Comparison of ENCODE assay signal across 10 cellular contexts in the genomic region with DNA sequence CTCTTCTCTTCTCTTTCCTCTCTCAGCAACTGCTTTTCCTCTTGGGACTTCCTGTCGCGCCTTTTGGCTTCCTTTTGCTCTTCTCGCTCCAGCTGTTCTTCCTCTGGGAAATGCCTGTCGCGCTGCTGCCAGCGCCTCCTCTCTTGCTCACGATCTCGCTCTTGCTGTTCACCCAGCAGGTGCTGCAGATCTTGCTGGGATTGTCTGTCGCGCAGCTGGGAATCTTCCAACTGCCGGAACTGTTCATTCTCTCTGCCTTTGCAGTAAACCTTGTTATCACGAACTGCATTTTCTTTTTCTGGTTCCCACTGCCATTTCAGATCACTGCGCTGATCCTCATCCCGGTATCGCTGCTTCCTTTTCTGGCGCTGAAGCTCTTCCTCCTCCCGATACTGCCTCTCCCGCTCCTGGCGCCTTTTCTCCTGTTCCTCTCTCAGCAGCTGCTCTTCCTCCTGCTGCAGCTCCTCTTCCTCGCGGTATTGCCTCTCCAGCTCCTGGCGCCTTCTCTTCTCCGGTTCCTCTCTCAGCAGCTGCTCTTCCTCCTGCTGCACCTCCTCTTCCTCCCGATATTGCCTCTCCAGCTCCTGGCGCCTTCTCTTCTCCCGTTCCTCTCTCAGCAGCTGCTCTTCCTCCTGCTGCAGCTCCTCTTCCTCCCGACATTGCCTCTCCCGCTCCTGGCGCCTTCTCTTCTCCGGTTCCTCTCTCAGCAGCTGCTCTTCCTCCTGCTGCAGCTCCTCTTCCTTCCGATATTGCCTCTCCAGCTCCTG. TPM values are rescaled to one million over a fixed set of nuclear protein-coding genes. Genes with fewer than 3 reads are reported as not detected.
DNase-seq lines count a peak whose midpoint lies in the region; ATAC-seq, FAIRE-seq and TF ChIP-seq lines count a peak whose summit lies in the region.
"Had no signal": no experiment of that assay in that cellular context is flagged by ENCODE, and none has a peak within 500 bp of the region (broad histone marks: within the 10 kb centered on the region; RNA-seq: fewer than 3 reads in every experiment).

No MANE protein-coding gene starts in this region.

- dilution Hi-C loops in keratinocyte (cut with MboI; ENCODE audit: extremely low pct_ligation_motif_present, low sequenced_read_pairs), result no loop called here

- H3K9ac ChIP-seq in astrocyte (ENCODE audit: low read length), result no peak overlapping the region
- H3K9ac ChIP-seq in keratinocyte (ENCODE audit: control insufficient read depth, extremely low read depth, insufficient read depth, low read length), result peak overlapping the region; percentile 7

- peaks cover 4% of the 10 kb centered on the region for H3K4me1 Mint-ChIP-seq in astrocyte (ENCODE audit: low read depth, unreplicated experiment)
- no peaks in the 10 kb centered on the region for H3K4me1 Mint-ChIP-seq in chondrocyte (ENCODE audit: low read depth)
- H3K4me1 Mint-ChIP-seq in activated naive CD4-positive, alpha-beta T cell treated with anti-CD3 and anti-CD28 coated beads for 36 hours (ENCODE audit: low read depth), result peaks cover 4% of the 10 kb centered on the region
- H3K4me1 Mint-ChIP-seq: brain had no signal

- CTCF ChIA-PET in activated naive CD4-positive, alpha-beta T cell treated with anti-CD3 and anti-CD28 coated beads for 36 hours (lab: Charles Lee), result interaction anchor here (0.8 to 4.0 kb wide), 6 partner anchors 54 to 350 kb away, joined by 3 to 26 read pairs (median 8); no protein-coding TSS in a partner anchor

- H3K36me3 Mint-ChIP-seq in astrocyte (ENCODE audit: low read depth, unreplicated experiment), result no peaks in the 10 kb centered on the region
- H3K36me3 Mint-ChIP-seq in chondrocyte (ENCODE audit: low read depth), result peaks cover 5% of the 10 kb centered on the region
- H3K36me3 Mint-ChIP-seq in activated naive CD4-positive, alpha-beta T cell treated with anti-CD3 and anti-CD28 coated beads for 36 hours (ENCODE audit: low read depth), result no peaks in the 10 kb centered on the region
- H3K36me3 Mint-ChIP-seq: brain had no signal

- TF ChIP-seq CTCF in heart right ventricle (IDR thresholded peaks at IDR 0.05) (no peak), right atrium auricular region (IDR thresholded peaks at IDR 0.05) (no peak), astrocyte (IDR thresholded peaks at IDR 0.05; ENCODE audit: insufficient read depth, low read depth, low read length) (no peak), keratinocyte (optimal IDR thresholded peaks at IDR 0.05 in 1 of 3, IDR thresholded peaks at IDR 0.05 in 1 of 3, conservative IDR thresholded peaks at IDR 0.05 in 1 of 3; ENCODE audit: extremely low read depth in 1 of 3, insufficient read depth in 2 of 3, low read length in 3 of 3) (no peak), upper lobe of left lung (IDR thresholded peaks at IDR 0.05) (no peak), chondrocyte (IDR thresholded peaks at IDR 0.05) (no peak)

- H3K27me3 ChIP-seq in heart right ventricle (peaks cover 13 to 100% (median 100%) of the 10 kb centered on the region in 7 donors), right atrium auricular region (peaks cover 37 to 45% of the 10 kb centered on the region in 2 donors), astrocyte (ENCODE audit: insufficient read depth, low read length) (peaks cover 83% of the 10 kb centered on the region), keratinocyte (ENCODE audit: control insufficient read depth, extremely low read depth, insufficient read depth, low read length) (peaks cover 39% of the 10 kb centered on the region), upper lobe of left lung (peaks cover 0 to 64% (median 30%) of the 10 kb centered on the region in 4 donors)

- no peaks in the 10 kb centered on the region for H3K9me1 ChIP-seq in keratinocyte (ENCODE audit: control insufficient read depth, extremely low read depth, insufficient read depth, low read length)

- H2AFZ ChIP-seq in astrocyte (ENCODE audit: low read depth, low read length) (peak overlapping the region; percentile 14), keratinocyte (ENCODE audit: control insufficient read depth, low read length) (peak overlapping the region; percentile 78)

- intact Hi-C loops in heart right ventricle (cut with DNase I), result no loop called here
- intact Hi-C loops in activated naive CD4-positive, alpha-beta T cell treated with anti-CD3 and anti-CD28 coated beads for 36 hours (cut with micrococcal nuclease), result no loop called here

- no peak for ATAC-seq in heart right ventricle
- no peak for ATAC-seq in upper lobe of left lung (ENCODE audit: low FRiP score in 2 of 2)
- no peak for ATAC-seq in HG03139 (IDR thresholded peaks at IDR 0.05; ENCODE audit: unreplicated experiment)

- peak in 1 of 2 donors; percentile 13 for DNase-seq in heart right ventricle
- DNase-seq in right atrium auricular region (ENCODE audit: low spot score), result no peak
- no peak for DNase-seq in astrocyte (ENCODE audit: low read depth)
- DNase-seq in keratinocyte (ENCODE audit: low read depth, low spot score), result no peak
- DNase-seq in upper lobe of left lung, result no peak
- no peak for DNase-seq in chondrocyte (ENCODE audit: low spot score)
- no peak for DNase-seq in activated naive CD4-positive, alpha-beta T cell treated with anti-CD3 and anti-CD28 coated beads for 36 hours

- no peak overlapping the region for H3K27ac Mint-ChIP-seq in astrocyte (ENCODE audit: unreplicated experiment)
- no peak overlapping the region for H3K27ac Mint-ChIP-seq in chondrocyte (ENCODE audit: unreplicated experiment)
- no peak overlapping the region for H3K27ac Mint-ChIP-seq in activated naive CD4-positive, alpha-beta T cell treated with anti-CD3 and anti-CD28 coated beads for 36 hours
- H3K27ac Mint-ChIP-seq: brain had no signal

- H3K9me3 Mint-ChIP-seq in astrocyte (ENCODE audit: unreplicated experiment) (peaks cover 11% of the 10 kb centered on the region), chondrocyte (ENCODE audit: low read depth) (peaks cover 11% of the 10 kb centered on the region)
- no peaks in the 10 kb centered on the region for H3K9me3 Mint-ChIP-seq in activated naive CD4-positive, alpha-beta T cell treated with anti-CD3 and anti-CD28 coated beads for 36 hours

- no peak for TF ChIP-seq POLR2A in upper lobe of left lung (IDR thresholded peaks at IDR 0.05)

- H3K27ac ChIP-seq in heart right ventricle (no peak overlapping the region), right atrium auricular region (no peak overlapping the region), astrocyte (ENCODE audit: low read depth, low read length) (no peak overlapping the region), keratinocyte (ENCODE audit: control insufficient read depth, insufficient read depth, low read length) (no peak overlapping the region), upper lobe of left lung (no peak overlapping the region)

- H3K4me3 ChIP-seq in heart right ventricle (peak overlapping the region in 8 of 10 donors; percentile 15 to 65 (median 51)), right atrium auricular region (peak overlapping the region in 1 of 2 donors; percentile 50), astrocyte (ENCODE audit: insufficient read depth, low read depth, low read length) (peak overlapping the region; percentile 56), keratinocyte (ENCODE audit: control insufficient read depth in 2 of 3, extremely low read depth in 1 of 3, insufficient read depth in 2 of 3, low read depth in 1 of 3, low read length in 3 of 3) (peak overlapping the region; percentile 40 to 67 (median 56)), upper lobe of left lung (peak overlapping the region in 3 of 4 donors; percentile 37 to 51 (median 46))

- H3K9me3 ChIP-seq in heart right ventricle, result peaks cover 0 to 25% (median 10%) of the 10 kb centered on the region in 11 donors
- peaks cover 0 to 25% of the 10 kb centered on the region in 2 donors for H3K9me3 ChIP-seq in right atrium auricular region
- peaks cover 15% of the 10 kb centered on the region for H3K9me3 ChIP-seq in astrocyte (ENCODE audit: insufficient read depth, low read depth, low read length)
- H3K9me3 ChIP-seq in keratinocyte (ENCODE audit: control insufficient read depth, low read depth, low read length), result no peaks in the 10 kb centered on the region
- peaks cover 3 to 18% (median 13%) of the 10 kb centered on the region in 4 donors for H3K9me3 ChIP-seq in upper lobe of left lung

- WGBS in heart right ventricle, 2 donors, result 5 to 7% methylated on average over 31 of the region's 31 CpGs
- 11 to 15% methylated on average over 31 of the region's 31 CpGs for WGBS in upper lobe of left lung, 2 donors

- no peak for FAIRE-seq in astrocyte (lab: Jason Lieb, UNC)
- no peak for FAIRE-seq in keratinocyte (lab: Jason Lieb, UNC)

- H3K36me3 ChIP-seq in heart right ventricle, result no peaks in the 10 kb centered on the region
- no peaks in the 10 kb centered on the region for H3K36me3 ChIP-seq in right atrium auricular region
- no peaks in the 10 kb centered on the region for H3K36me3 ChIP-seq in astrocyte (ENCODE audit: insufficient read depth, low read length)
- no peaks in the 10 kb centered on the region for H3K36me3 ChIP-seq in keratinocyte (ENCODE audit: control insufficient read depth in 2 of 2, extremely low read depth in 1 of 2, insufficient read depth in 2 of 2, low read length in 2 of 2)
- no peaks in the 10 kb centered on the region for H3K36me3 ChIP-seq in upper lobe of left lung

- peak overlapping the region; percentile 88 for H3K4me2 ChIP-seq in astrocyte (ENCODE audit: low read length)
- peak overlapping the region; percentile 96 for H3K4me2 ChIP-seq in keratinocyte (ENCODE audit: control insufficient read depth, extremely low read depth, insufficient read depth, low read depth, low read length)

- no peak for TF ChIP-seq EP300 in upper lobe of left lung (IDR thresholded peaks at IDR 0.05)

- H3K27me3 Mint-ChIP-seq in astrocyte (ENCODE audit: low read depth, unreplicated experiment) (peaks cover 26% of the 10 kb centered on the region), chondrocyte (ENCODE audit: low read depth) (peaks cover 9% of the 10 kb centered on the region)
- peaks cover 11% of the 10 kb centered on the region for H3K27me3 Mint-ChIP-seq in activated naive CD4-positive, alpha-beta T cell treated with anti-CD3 and anti-CD28 coated beads for 36 hours (ENCODE audit: low read depth)
- H3K27me3 Mint-ChIP-seq: brain had no signal

- H3K79me2 ChIP-seq in astrocyte (ENCODE audit: insufficient read depth, low read length), result no peaks in the 10 kb centered on the region
- no peaks in the 10 kb centered on the region for H3K79me2 ChIP-seq in keratinocyte (ENCODE audit: control insufficient read depth, insufficient read depth, low read length)

- H3K4me1 ChIP-seq in heart right ventricle, result peaks cover 11 to 57% (median 42%) of the 10 kb centered on the region in 9 donors
- peaks cover 0 to 54% of the 10 kb centered on the region in 2 donors for H3K4me1 ChIP-seq in right atrium auricular region
- H3K4me1 ChIP-seq in astrocyte (ENCODE audit: insufficient read depth, low read length), result peaks cover 22% of the 10 kb centered on the region
- H3K4me1 ChIP-seq in keratinocyte (ENCODE audit: control insufficient read depth, extremely low read depth, insufficient read depth, low read length), result peaks cover 13% of the 10 kb centered on the region
- H3K4me1 ChIP-seq in upper lobe of left lung, result peaks cover 36 to 52% (median 45%) of the 10 kb centered on the region in 4 donors

- no peaks in the 10 kb centered on the region for H4K20me1 ChIP-seq in astrocyte (ENCODE audit: insufficient read depth, low read length)
- no peaks in the 10 kb centered on the region for H4K20me1 ChIP-seq in keratinocyte (ENCODE audit: control insufficient read depth, extremely low read depth, insufficient read depth, low read length)

- H3K4me3 Mint-ChIP-seq in astrocyte (ENCODE audit: unreplicated experiment) (no peak overlapping the region), chondrocyte (ENCODE audit: unreplicated experiment) (no peak overlapping the region)
- no peak overlapping the region for H3K4me3 Mint-ChIP-seq in activated naive CD4-positive, alpha-beta T cell treated with anti-CD3 and anti-CD28 coated beads for 36 hours
- H3K4me3 Mint-ChIP-seq: brain had no signal

RNA-seq across cellular contexts. Expression of gene TCHH, which starts 5.8 kb away (rescaled TPM):
- total RNA-seq in heart right ventricle (under 1 TPM in 2 of 10 donors, not detected in 8; 0.05 to 0.07 TPM), right atrium auricular region (under 1 TPM; 0.04 to 0.12 TPM), astrocyte (0.70 and 0.86 TPM in 2 replicates), upper lobe of left lung (1 to 10 TPM in 1 of 6 donors, under 1 TPM in 3, not detected in 2; 0.15 to 1.0 (median 0.24) TPM), chondrocyte (not detected in 3 replicates)
- polyA plus RNA-seq in heart right ventricle (under 1 TPM in 1 of 2 donors, not detected in 1; 0.01 TPM), keratinocyte (0.07 to 0.25 TPM (median 0.14 TPM) in 3 replicates)
- polyA plus RNA-seq in keratinocyte (2011; ENCODE audit: low read depth), result 90.7 TPM
- 0.19 TPM in 2 replicates for polyA plus RNA-seq in keratinocyte (2011; cell fraction: cytosol; rRNA removed)
- 0.71 and 0.83 TPM in 2 replicates for polyA plus RNA-seq in keratinocyte (2011; cell fraction: nucleus; rRNA removed)
- 0.30 and 42.4 TPM in 2 replicates for polyA plus RNA-seq in keratinocyte (2012; ENCODE audit: low replicate concordance)
- polyA minus RNA-seq in keratinocyte, result 0.03 to 0.13 TPM in 2 of 3 replicates, not detected in the other
- polyA minus RNA-seq in keratinocyte (2011; cell fraction: cytosol; rRNA and poly(A)+ RNA removed), result not detected
- 0.47 and 0.53 TPM in 2 replicates for polyA minus RNA-seq in keratinocyte (2011; cell fraction: nucleus; rRNA and poly(A)+ RNA removed)
- total RNA-seq in activated naive CD4-positive, alpha-beta T cell treated with anti-CD3 and anti-CD28 coated beads for 36 hours, result not detected
- total RNA-seq: progenitor cell of endocrine pancreas had no signal

RNA-seq across cellular contexts. Expression of gene TCHHL1, which starts 20.6 kb away (rescaled TPM):
- total RNA-seq in heart right ventricle (not detected), right atrium auricular region (not detected), astrocyte (not detected in 2 replicates), upper lobe of left lung (not detected), chondrocyte (not detected in 3 replicates)
- polyA plus RNA-seq in heart right ventricle (not detected), keratinocyte (0.08 TPM in 1 of 3 replicates, not detected in the others)
- polyA plus RNA-seq in keratinocyte (2011; ENCODE audit: low read depth), result 0.21 TPM
- polyA plus RNA-seq in keratinocyte (2011; cell fraction: cytosol; rRNA removed), result 0.03 and 0.21 TPM in 2 replicates
- polyA plus RNA-seq in keratinocyte (2011; cell fraction: nucleus; rRNA removed), result 0.05 and 0.34 TPM in 2 replicates
- polyA plus RNA-seq in keratinocyte (2012; ENCODE audit: low replicate concordance), result 0.06 and 0.10 TPM in 2 replicates
- polyA minus RNA-seq in keratinocyte, result 0.16 TPM in 1 of 3 replicates, not detected in the others
- polyA minus RNA-seq in keratinocyte (2011; cell fraction: cytosol; rRNA and poly(A)+ RNA removed), result not detected
- polyA minus RNA-seq in keratinocyte (2011; cell fraction: nucleus; rRNA and poly(A)+ RNA removed), result 0.21 and 0.23 TPM in 2 replicates
- total RNA-seq in activated naive CD4-positive, alpha-beta T cell treated with anti-CD3 and anti-CD28 coated beads for 36 hours, result not detected
- total RNA-seq: progenitor cell of endocrine pancreas had no signal

RNA-seq across cellular contexts. Expression of gene RPTN, which starts 49.6 kb away (rescaled TPM):
- total RNA-seq in heart right ventricle (not detected), right atrium auricular region (not detected), astrocyte (0.07 and 0.09 TPM in 2 replicates), upper lobe of left lung (not detected), chondrocyte (not detected in 3 replicates)
- polyA plus RNA-seq in heart right ventricle (not detected), keratinocyte (0.37 to 0.64 TPM (median 0.42 TPM) in 3 replicates)
- polyA plus RNA-seq in keratinocyte (2011; ENCODE audit: low read depth), result 10.9 TPM
- 0.31 and 0.75 TPM in 2 replicates for polyA plus RNA-seq in keratinocyte (2011; cell fraction: cytosol; rRNA removed)
- polyA plus RNA-seq in keratinocyte (2011; cell fraction: nucleus; rRNA removed), result 0.99 and 3.8 TPM in 2 replicates
- polyA plus RNA-seq in keratinocyte (2012; ENCODE audit: low replicate concordance), result 0.18 and 5.0 TPM in 2 replicates
- polyA minus RNA-seq in keratinocyte, result 0.43 to 1.2 TPM (median 0.49 TPM) in 3 replicates
- polyA minus RNA-seq in keratinocyte (2011; cell fraction: cytosol; rRNA and poly(A)+ RNA removed), result 0.77 TPM
- polyA minus RNA-seq in keratinocyte (2011; cell fraction: nucleus; rRNA and poly(A)+ RNA removed), result 1.2 and 1.6 TPM in 2 replicates
- not detected for total RNA-seq in activated naive CD4-positive, alpha-beta T cell treated with anti-CD3 and anti-CD28 coated beads for 36 hours
- total RNA-seq: progenitor cell of endocrine pancreas had no signal
